ENCODE assay signal across 1 cellular context in the genomic region with DNA sequence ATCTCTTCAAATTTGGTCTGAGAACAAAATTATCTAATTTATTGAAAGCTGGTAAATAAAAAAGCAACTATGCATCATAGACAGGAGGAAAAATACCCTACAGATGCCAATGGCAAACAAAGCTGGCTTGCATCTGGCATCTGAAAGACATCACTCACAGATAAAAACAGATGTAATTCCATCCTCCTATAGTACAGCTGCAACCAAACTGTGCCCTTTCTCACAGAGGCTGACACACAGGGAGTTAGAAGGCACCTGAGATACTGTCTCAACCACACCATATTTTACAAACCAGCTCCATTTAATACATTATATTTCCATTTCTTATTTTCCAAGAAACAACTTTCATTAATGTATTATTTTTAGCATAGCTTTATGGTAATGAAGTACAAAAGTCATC.
TF ChIP-seq lines count a peak whose summit lies in the region.

No MANE protein-coding gene starts in this region.

TF ChIP-seq in SK-N-SH, 30 proteins besides CTCF, POLR2A, EP300 and RAD21 (continued from another document):
- no peak for TF ChIP-seq PBX3 (IDR thresholded peaks at IDR 0.05)
- no peak for TF ChIP-seq RXRA (IDR thresholded peaks at IDR 0.05; ENCODE audit: borderline replicate concordance, low read depth)
- no peak for TF ChIP-seq TCF12 (IDR thresholded peaks at IDR 0.05)
TF ChIP-seq in SK-N-SH: peak in this region for 0.
